ENCODE assay signal across 7 cellular contexts in the genomic region with DNA sequence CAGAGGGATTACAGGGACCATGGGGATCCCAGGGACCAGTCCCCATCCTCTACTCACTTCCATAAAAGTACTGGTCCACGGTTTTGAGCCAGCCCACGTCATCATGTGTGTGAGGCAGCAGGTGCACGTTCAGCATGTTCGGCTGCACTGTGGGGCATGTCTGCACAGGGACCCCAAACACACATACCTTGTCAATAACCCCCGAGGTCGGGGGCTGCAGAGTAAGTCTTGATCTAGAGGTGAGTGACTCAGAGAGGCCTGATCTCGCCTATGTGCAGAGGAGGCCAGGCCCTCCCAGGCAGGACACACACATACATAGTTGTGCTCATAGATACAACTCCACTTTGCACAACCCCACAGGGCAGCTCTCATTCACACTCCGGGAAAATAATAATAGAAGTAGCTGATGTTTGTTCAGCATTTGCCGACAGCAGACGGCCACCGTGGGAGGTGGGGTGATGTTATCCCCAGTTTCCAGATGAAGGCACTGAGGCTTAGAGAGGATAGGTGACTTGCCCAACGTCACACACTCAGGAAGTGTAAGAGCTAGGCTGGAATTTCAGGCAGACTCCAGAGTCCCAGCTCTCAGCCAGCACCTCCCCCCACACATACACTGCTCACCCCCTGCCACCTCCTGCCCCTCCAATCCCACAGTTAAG. TPM values are rescaled to one million over a fixed set of nuclear protein-coding genes. Genes with fewer than 3 reads are reported as not detected.
DNase-seq lines count a peak whose midpoint lies in the region; ATAC-seq lines count a peak whose summit lies in the region.

No MANE protein-coding gene starts in this region.

- H3K9me3 Mint-ChIP-seq in stimulated activated effector memory CD8-positive, alpha-beta T cell treated with anti-CD3 and anti-CD28 coated beads, Interleukin-12 subunit alpha, Interleukin-12 subunit beta, amount 100 ng/mL, for 72 hours = no peaks in the 10 kb centered on the region

- H3K27ac ChIP-seq in right cardiac atrium (ENCODE audit: low read length) = peak overlapping the region; percentile 75

- peak overlapping the region; percentile 98 for H3K4me3 ChIP-seq in right cardiac atrium (ENCODE audit: low read length)

- H3K4me1 ChIP-seq in right cardiac atrium (ENCODE audit: control insufficient read depth, insufficient read depth, low read length) = peaks cover 7% of the 10 kb centered on the region

- H3K27ac Mint-ChIP-seq in stimulated activated effector memory CD8-positive, alpha-beta T cell treated with anti-CD3 and anti-CD28 coated beads, Interleukin-12 subunit alpha, Interleukin-12 subunit beta, amount 100 ng/mL, for 72 hours = peak overlapping the region; percentile 95

- H3K4me1 Mint-ChIP-seq in stimulated activated effector memory CD8-positive, alpha-beta T cell treated with anti-CD3 and anti-CD28 coated beads, Interleukin-12 subunit alpha, Interleukin-12 subunit beta, amount 100 ng/mL, for 72 hours = peaks cover 64% of the 10 kb centered on the region

- no peaks in the 10 kb centered on the region for H3K27me3 ChIP-seq in right cardiac atrium (ENCODE audit: control insufficient read depth, insufficient read depth)

- peak overlapping the region; percentile 97 for H3K4me3 Mint-ChIP-seq in stimulated activated effector memory CD8-positive, alpha-beta T cell treated with anti-CD3 and anti-CD28 coated beads, Interleukin-12 subunit alpha, Interleukin-12 subunit beta, amount 100 ng/mL, for 72 hours

- intact Hi-C loops in right cardiac atrium (cut with DNase I) = loop anchor here in 1 of 4 donors (10.0 kb wide), 1 partner anchor 101 kb away; no protein-coding TSS in a partner anchor

- no peak for ATAC-seq in right cardiac atrium
- ATAC-seq in stimulated activated effector memory CD8-positive, alpha-beta T cell treated with anti-CD3 and anti-CD28 coated beads, Interleukin-12 subunit alpha, Interleukin-12 subunit beta, amount 100 ng/mL, for 72 hours = peak; percentile 29

- 55% methylated on average over 12 of the region's 12 CpGs for whole genome bisulfite sequencing in right cardiac atrium

- H3K9me3 ChIP-seq in right cardiac atrium (ENCODE audit: control insufficient read depth, low read length) = no peaks in the 10 kb centered on the region

- H3K36me3 Mint-ChIP-seq in stimulated activated effector memory CD8-positive, alpha-beta T cell treated with anti-CD3 and anti-CD28 coated beads, Interleukin-12 subunit alpha, Interleukin-12 subunit beta, amount 100 ng/mL, for 72 hours = peaks cover 86% of the 10 kb centered on the region

- peak; percentile 14 for DNase-seq in HK-2 (ENCODE audit: unreplicated experiment)
- peak; percentile 30 to 40 for DNase-seq in activated CD4-positive, alpha-beta T cell treated with anti-CD3 and anti-CD28 coated beads, Interleukin-2, amount 50 U/mL, for 48 hours
- peak in 1 of 3 donors; percentile 41 for DNase-seq in right cardiac atrium
- DNase-seq in stimulated activated effector memory CD8-positive, alpha-beta T cell treated with anti-CD3 and anti-CD28 coated beads, Interleukin-12 subunit alpha, Interleukin-12 subunit beta, amount 100 ng/mL, for 72 hours (ENCODE audit: low spot score in 2 of 2) = peak in 1 of 2 donors; percentile 31
- no peak for DNase-seq in NCI-H2029 treated with DMSO at 0.1 percent for 48 hours (lab: John Stamatoyannopoulos, UW)
- DNase-seq in SW 1271 (lab: John Stamatoyannopoulos, UW) = no peak
- no peak for DNase-seq in dedifferentiated amniotic fluid mesenchymal stem cell (ENCODE audit: extremely low spot score)

RNA-seq across cellular contexts. Expression of a gene that starts 0.8 kb away (rescaled TPM):
- 10 to 100 TPM; 32.7 to 52.6 (median 42.1) TPM for total RNA-seq in right cardiac atrium
- 19.8 TPM for polyA plus RNA-seq in right cardiac atrium

RNA-seq across cellular contexts. Expression of a gene that starts 0.8 kb away (rescaled TPM):
- total RNA-seq in right cardiac atrium = 10 to 100 TPM in 1 of 4 donors, 1 to 10 TPM in 3; 6.3 to 10.5 (median 8.1) TPM
- polyA plus RNA-seq in right cardiac atrium = 10.0 TPM

RNA-seq across cellular contexts. Expression of a gene that starts 15.9 kb away (rescaled TPM):
- 10 to 100 TPM; 40.8 to 52.0 (median 49.7) TPM for total RNA-seq in right cardiac atrium
- polyA plus RNA-seq in right cardiac atrium = 49.4 TPM

RNA-seq across cellular contexts. Expression of a gene that starts 22.0 kb away (rescaled TPM):
- total RNA-seq in right cardiac atrium = not detected
- polyA plus RNA-seq in right cardiac atrium = not detected

RNA-seq across cellular contexts. Expression of a gene that starts 30.7 kb away (rescaled TPM):
- 1 to 10 TPM; 1.2 to 2.0 (median 1.9) TPM for total RNA-seq in right cardiac atrium
- polyA plus RNA-seq in right cardiac atrium = 2.1 TPM

Comparison
In these comparisons a context has a peak if more than half of its experiments do, and no peak if none do; other contexts are left out.
1. DNase-seq: peak in HK-2 (single experiment) and activated CD4-positive, alpha-beta T cell treated with anti-CD3 and anti-CD28 coated beads, Interleukin-2, amount 50 U/mL, for 48 hours (2 of 2); none in NCI-H2029 treated with DMSO at 0.1 percent for 48 hours (single experiment), SW 1271 (0 of 2) and dedifferentiated amniotic fluid mesenchymal stem cell (single experiment).